8 cellular contexts compared by ENCODE assay signal in the genomic region with DNA sequence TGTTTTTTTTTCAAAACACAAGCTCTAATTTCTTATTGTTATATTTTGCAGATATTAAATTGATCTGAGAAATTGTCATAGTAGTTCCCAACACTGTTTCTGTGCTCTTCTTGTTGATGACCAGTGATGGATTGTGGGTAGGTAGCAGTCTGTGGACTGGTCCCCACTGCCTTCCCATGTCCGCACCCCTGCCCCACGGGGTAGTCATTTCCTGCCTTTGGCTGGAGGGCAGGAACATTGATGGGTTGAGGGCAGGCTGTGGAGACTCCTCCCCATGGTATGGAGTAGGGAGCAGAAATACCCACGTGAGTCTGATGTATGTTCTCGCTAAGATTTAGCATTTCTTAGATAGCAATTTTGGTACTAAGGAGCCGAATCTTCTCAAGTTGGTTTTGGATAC.
"Had no signal": no experiment of that assay in that cellular context is flagged by ENCODE, and none has a peak within 500 bp of the region (broad histone marks: within the 10 kb centered on the region; RNA-seq: fewer than 3 reads in every experiment).

No MANE protein-coding gene starts in this region.

- H3K9ac ChIP-seq: GM23248 had no signal

- H3K27ac Mint-ChIP-seq: HFFc6, IgD-negative memory B cell had no signal

- H3K4me1 Mint-ChIP-seq: IgD-negative memory B cell had no signal

- H2AFZ ChIP-seq: GM23248 had no signal

- H3K4me3 ChIP-seq: GM23248, HAP-1 had no signal

- ATAC-seq: HCT116, HepG2 had no signal

- H3K36me3 ChIP-seq: HAP-1 had no signal

- H3K4me3 Mint-ChIP-seq: HFFc6, IgD-negative memory B cell had no signal

- H3K4me1 ChIP-seq: HAP-1 had no signal

- H3K9me3 ChIP-seq: HAP-1 had no signal

- H3K27ac ChIP-seq: GM23248 had no signal

- DNase-seq: GM23248, GOT3, H7, HFFc6 had no signal
